8 cellular contexts compared by ENCODE assay signal in the genomic region with DNA sequence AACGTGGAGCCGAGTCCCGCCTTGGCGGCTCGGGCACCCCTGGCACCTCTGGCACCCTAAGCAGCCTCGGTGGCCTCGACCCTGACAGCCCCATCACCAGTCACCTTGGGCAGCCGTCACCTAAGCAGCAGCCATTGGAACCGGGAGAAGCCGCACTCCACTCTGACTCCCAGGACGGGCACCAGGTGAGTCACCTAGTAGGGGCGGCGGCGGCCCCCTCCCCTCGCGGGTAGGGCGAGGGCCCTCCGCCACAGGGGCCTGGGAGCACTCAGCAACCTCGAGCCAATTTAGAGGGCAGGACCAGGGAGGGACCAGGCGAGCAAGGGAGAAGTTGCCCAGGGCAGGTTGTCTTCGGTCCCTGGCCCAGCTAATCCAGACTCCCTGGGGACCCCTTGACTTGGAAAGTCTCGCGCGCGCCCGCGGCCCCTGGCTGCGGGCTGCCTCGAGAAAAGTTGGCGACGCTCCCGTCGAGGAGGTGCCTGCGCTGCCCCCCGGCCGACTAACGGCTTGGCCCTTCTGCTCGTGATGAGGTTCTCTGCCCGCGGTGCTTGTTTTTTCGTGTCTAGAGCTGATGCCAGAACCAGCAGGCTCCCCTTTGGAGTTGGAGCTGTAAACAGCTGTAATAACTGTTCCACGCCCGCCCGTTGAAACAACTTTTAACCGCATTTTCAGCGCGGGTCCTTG. TPM values are rescaled to one million over a fixed set of nuclear protein-coding genes. Genes with fewer than 3 reads are reported as not detected.
DNase-seq lines count a peak whose midpoint lies in the region; ATAC-seq and TF ChIP-seq lines count a peak whose summit lies in the region.

No MANE protein-coding gene starts in this region.

- TF ChIP-seq CTCF in colonic mucosa (IDR thresholded peaks at IDR 0.05) (no peak), lung (IDR thresholded peaks at IDR 0.05; ENCODE audit: control extremely low read depth, extremely low read depth) (no peak), testis (IDR thresholded peaks at IDR 0.05) (no peak)

- TF ChIP-seq POLR2A in testis (IDR thresholded peaks at IDR 0.05): no peak

- ATAC-seq in GM18502 (IDR thresholded peaks at IDR 0.05; ENCODE audit: poor library complexity, unreplicated experiment) (peak; percentile 6), lung (ENCODE audit: insufficient read depth, low FRiP score) (no peak), HG02970 (IDR thresholded peaks at IDR 0.05; ENCODE audit: low FRiP score, unreplicated experiment) (no peak)

- no peaks in the 10 kb centered on the region for H3K27me3 ChIP-seq in colonic mucosa
- H3K27me3 ChIP-seq in lung (ENCODE audit: control insufficient read depth, insufficient read depth): no peaks in the 10 kb centered on the region
- H3K27me3 ChIP-seq in testis: no peaks in the 10 kb centered on the region

- no peak for DNase-seq in SK-N-MC (ENCODE audit: low read depth, low spot score)
- peak; percentile 20 for DNase-seq in colonic mucosa
- DNase-seq in lung (ENCODE audit: low spot score): no peak
- peak; percentile 17 for DNase-seq in testis
- no peak for DNase-seq in cerebellar cortex (ENCODE audit: low spot score)
- no peak for DNase-seq in germinal center (ENCODE audit: low spot score)

- intact Hi-C loops in colonic mucosa (cut with DNase I): no loop called here
- intact Hi-C loops in testis (cut with DNase I; ENCODE audit: low total_unique reads): no loop called here

- H3K4me1 ChIP-seq in colonic mucosa (no peaks in the 10 kb centered on the region), lung (ENCODE audit: control insufficient read depth in 2 of 2, insufficient read depth in 2 of 2, low read length in 2 of 2) (no peaks in the 10 kb centered on the region), testis (no peaks in the 10 kb centered on the region)

- H3K36me3 ChIP-seq in SK-N-MC (ENCODE audit: insufficient read depth, low read length) (no peaks in the 10 kb centered on the region), colonic mucosa (no peaks in the 10 kb centered on the region), lung (ENCODE audit: control insufficient read depth in 2 of 2, insufficient read depth in 2 of 2, low read length in 2 of 2) (no peaks in the 10 kb centered on the region), testis (ENCODE audit: low read depth, missing control alignments) (no peaks in the 10 kb centered on the region)

- H3K27ac ChIP-seq in SK-N-MC (no peak overlapping the region), colonic mucosa (no peak overlapping the region), lung (ENCODE audit: low read depth in 1 of 2, low read length in 1 of 2) (no peak overlapping the region), testis (no peak overlapping the region)

- H3K9me3 ChIP-seq in SK-N-MC (ENCODE audit: low read depth, low read length) (no peaks in the 10 kb centered on the region), colonic mucosa (no peaks in the 10 kb centered on the region), lung (ENCODE audit: control insufficient read depth in 2 of 2, insufficient read depth in 1 of 2, low read length in 1 of 2) (peaks cover 0 to 4% of the 10 kb centered on the region in 2 donors), testis (no peaks in the 10 kb centered on the region)

- H3K4me3 ChIP-seq in SK-N-MC: peak overlapping the region; percentile 84
- peak overlapping the region; percentile 43 for H3K4me3 ChIP-seq in colonic mucosa
- H3K4me3 ChIP-seq in lung: peak overlapping the region; percentile 59
- peak overlapping the region; percentile 51 to 59 for H3K4me3 ChIP-seq in testis

- 0 to 34% methylated on average over 34 to 47 of the region's 47 CpGs for WGBS in lung, 2 donors
- 0% methylated on average over 8 to 9 of the region's 47 CpGs for WGBS in testis, 2 donors

- peak overlapping the region; percentile 35 for H3K9ac ChIP-seq in SK-N-MC (ENCODE audit: insufficient read length)
- H3K9ac ChIP-seq in colonic mucosa (ENCODE audit: low read depth in 2 of 2, low read length in 2 of 2): no peak overlapping the region

RNA-seq across cellular contexts. Expression of gene EDA, which starts 0.7 kb away (rescaled TPM):
- total RNA-seq in colonic mucosa: 1 to 10 TPM; 1.6 to 1.9 TPM
- 1 to 10 TPM; 4.7 to 7.9 TPM for total RNA-seq in lung
- polyA plus RNA-seq in lung: 1 to 10 TPM in 1 of 2 donors, under 1 TPM in 1; 0.93 to 1.5 TPM
- 1 to 10 TPM; 4.3 to 4.6 TPM for total RNA-seq in testis
- 3.0 TPM for polyA plus RNA-seq in testis (ENCODE audit: insufficient read depth, low read depth, low replicate concordance)

Comparison
In these comparisons a context has a peak if more than half of its experiments do, and no peak if none do; other contexts are left out.
1. DNase-seq: peak in colonic mucosa (single experiment) and testis (single experiment); none in SK-N-MC (single experiment), lung (single experiment), cerebellar cortex (single experiment) and germinal center (single experiment).
2. Peak in every context shown above with its lines, with median percentiles within 50 percentile points of each other: H3K4me3 ChIP-seq.